Comparison of ENCODE assay signal across 8 cellular contexts in the genomic region with DNA sequence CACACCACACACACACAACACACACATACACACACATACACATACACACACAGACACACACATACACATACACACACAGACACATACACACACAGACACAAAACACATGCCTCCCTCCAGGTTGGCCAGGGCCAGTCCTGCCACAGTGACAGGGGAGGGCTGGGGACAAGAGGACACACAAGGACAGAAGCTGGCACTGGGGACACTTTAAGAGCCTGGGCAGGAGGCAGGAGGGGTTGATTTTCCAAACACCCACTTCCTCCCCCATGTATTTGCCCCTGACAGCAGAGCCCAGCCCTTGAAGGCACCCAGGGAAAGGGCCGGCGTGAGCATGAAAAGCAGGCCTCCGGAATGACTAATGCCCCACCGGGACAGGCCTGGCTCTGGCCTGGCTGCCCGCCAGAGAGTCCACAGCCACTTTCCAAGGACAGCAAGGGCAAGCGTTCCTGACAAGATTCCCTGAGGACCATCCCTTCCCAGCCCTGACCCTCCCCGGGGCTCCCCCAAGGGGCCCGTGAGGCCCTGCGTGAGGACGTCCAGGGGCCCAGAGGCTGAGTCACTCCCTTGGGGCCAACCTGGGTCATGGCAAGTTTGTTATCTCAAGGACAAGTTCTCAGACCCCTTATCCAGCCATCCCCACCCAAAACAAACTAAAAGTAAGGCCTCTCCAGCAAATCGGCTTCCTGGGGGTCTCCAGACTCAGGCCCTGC.
DNase-seq lines count a peak whose midpoint lies in the region; ATAC-seq and TF ChIP-seq lines count a peak whose summit lies in the region.

No MANE protein-coding gene starts in this region.

- H3K27ac ChIP-seq in ACC112 (ENCODE audit: low read depth, low read length) (peak overlapping the region; percentile 89), fibroblast of lung (ENCODE audit: insufficient read depth, low read length) (no peak overlapping the region)

- H3K79me2 ChIP-seq in ACC112 (ENCODE audit: control insufficient read depth, insufficient read depth, low read length, unreplicated experiment) (no peaks in the 10 kb centered on the region), fibroblast of lung (ENCODE audit: control insufficient read depth, insufficient read depth, low read length) (no peaks in the 10 kb centered on the region)

- TF ChIP-seq CTCF in fibroblast of lung (conservative IDR thresholded peaks at IDR 0.05 in 1 of 2, IDR thresholded peaks at IDR 0.05 in 1 of 2; ENCODE audit: low read depth in 1 of 2, low read length in 2 of 2): no peak
- TF ChIP-seq CTCF in natural killer cell (IDR thresholded peaks at IDR 0.05): no peak

- H3K4me2 ChIP-seq in fibroblast of lung (ENCODE audit: extremely low read depth, insufficient read depth, low read length): no peak overlapping the region

- no peaks in the 10 kb centered on the region for H3K9me3 ChIP-seq in fibroblast of lung (ENCODE audit: control insufficient read depth, insufficient read depth, low read depth, low read length)

- no peaks in the 10 kb centered on the region for H3K4me1 Mint-ChIP-seq in natural killer cell

- H3K4me1 ChIP-seq in ACC112 (ENCODE audit: control insufficient read depth, insufficient read depth, low read length, unreplicated experiment) (peaks cover 35% of the 10 kb centered on the region), fibroblast of lung (ENCODE audit: control insufficient read depth, extremely low read depth, insufficient read depth, low read length) (peaks cover 8% of the 10 kb centered on the region)

- H3K36me3 ChIP-seq in ACC112 (ENCODE audit: insufficient read depth, low read length) (no peaks in the 10 kb centered on the region), fibroblast of lung (ENCODE audit: control insufficient read depth, insufficient read depth, low read length) (no peaks in the 10 kb centered on the region)

- H3K27me3 Mint-ChIP-seq in natural killer cell (ENCODE audit: low read depth in 2 of 2): no peaks in the 10 kb centered on the region

- DNase-seq in M059J (ENCODE audit: low read depth) (peak; percentile 89), fibroblast of lung (ENCODE audit: low read depth in 2 of 2) (peak; percentile 65 to 76), natural killer cell (peak; percentile 12), iPS-NIHi11 (ENCODE audit: low spot score) (no peak)
- DNase-seq in activated CD4-positive, CD25-positive, alpha-beta regulatory T cell (lab: John Stamatoyannopoulos, UW): no peak

- no peak overlapping the region for H3K4me3 Mint-ChIP-seq in natural killer cell

- H3K27ac Mint-ChIP-seq in natural killer cell: no peak overlapping the region

- intact Hi-C loops in natural killer cell (cut with micrococcal nuclease): no loop called here

- no peaks in the 10 kb centered on the region for H3K9me3 Mint-ChIP-seq in natural killer cell

- H2AFZ ChIP-seq in ACC112 (ENCODE audit: low read length, unreplicated experiment): peak overlapping the region; percentile 27
- H2AFZ ChIP-seq in fibroblast of lung (ENCODE audit: low read length): no peak overlapping the region

- H3K27me3 ChIP-seq in ACC112 (ENCODE audit: insufficient read depth, low read length) (no peaks in the 10 kb centered on the region), fibroblast of lung (ENCODE audit: control insufficient read depth, insufficient read depth, low read length) (no peaks in the 10 kb centered on the region)

- H3K4me3 ChIP-seq in ACC112 (ENCODE audit: low read depth, low read length) (no peak overlapping the region), fibroblast of lung (replicated peaks in 1 of 4; ENCODE audit: control extremely low read depth in 1 of 4, insufficient read depth in 1 of 4, low read depth in 3 of 4, low read length in 4 of 4) (no peak overlapping the region)

- H3K36me3 Mint-ChIP-seq in natural killer cell: no peaks in the 10 kb centered on the region

- peak overlapping the region; percentile 20 for H3K9ac ChIP-seq in fibroblast of lung (ENCODE audit: insufficient read depth, low read length)

- ATAC-seq in natural killer cell (no peak), GM21423 (IDR thresholded peaks at IDR 0.05; ENCODE audit: unreplicated experiment) (no peak), GM21723 (IDR thresholded peaks at IDR 0.05; ENCODE audit: unreplicated experiment) (no peak)

- H4K20me1 ChIP-seq in fibroblast of lung (ENCODE audit: control insufficient read depth, extremely low read depth, insufficient read depth, low read length): no peaks in the 10 kb centered on the region

Comparison
In these comparisons a context has a peak if more than half of its experiments do, and no peak if none do; other contexts are left out.
1. DNase-seq: peak in M059J (single experiment), fibroblast of lung (2 of 2) and natural killer cell (single experiment); none in iPS-NIHi11 (single experiment) and activated CD4-positive, CD25-positive, alpha-beta regulatory T cell (0 of 4).